Comparison of ENCODE assay signal across 8 cellular contexts in the genomic region with DNA sequence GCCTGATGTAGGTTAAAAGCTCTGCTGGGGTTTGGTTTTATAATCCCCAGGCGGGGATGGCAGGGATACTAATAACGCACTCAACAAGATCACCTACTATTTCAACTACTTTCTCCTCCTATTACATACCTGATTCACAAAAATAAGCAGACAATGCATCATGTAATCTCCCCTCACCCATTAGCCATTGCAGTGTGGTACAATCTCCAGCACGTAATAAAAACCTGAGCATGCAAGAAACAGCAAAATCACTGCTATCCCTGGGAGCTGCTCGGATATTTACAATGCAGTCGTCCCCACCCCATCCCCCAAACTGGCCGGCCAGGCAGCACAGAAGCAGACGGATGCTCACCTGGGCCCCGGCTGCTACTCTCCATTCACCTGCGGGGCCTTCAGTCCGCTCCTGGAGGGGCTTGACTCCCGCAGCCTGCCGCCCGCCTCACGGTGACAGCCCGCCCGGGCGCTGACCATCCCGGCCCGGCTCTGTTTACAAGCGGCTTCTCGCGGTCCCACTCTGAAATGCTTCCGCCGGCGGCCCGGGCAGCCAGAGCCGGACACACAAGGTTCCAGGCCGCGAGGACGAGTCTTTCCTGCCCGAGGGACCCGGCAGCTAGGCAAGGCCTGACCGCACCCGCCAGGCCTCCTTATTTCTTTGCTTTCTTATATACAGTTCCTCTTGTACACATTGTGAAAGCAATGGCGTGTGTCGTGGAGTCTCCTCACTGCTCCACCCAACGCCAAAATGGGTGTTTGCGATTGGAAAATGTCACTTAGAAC. TPM values are rescaled to one million over a fixed set of nuclear protein-coding genes. Genes with fewer than 3 reads are reported as not detected.
DNase-seq lines count a peak whose midpoint lies in the region; ATAC-seq, FAIRE-seq and TF ChIP-seq lines count a peak whose summit lies in the region.

A gene with protein sequence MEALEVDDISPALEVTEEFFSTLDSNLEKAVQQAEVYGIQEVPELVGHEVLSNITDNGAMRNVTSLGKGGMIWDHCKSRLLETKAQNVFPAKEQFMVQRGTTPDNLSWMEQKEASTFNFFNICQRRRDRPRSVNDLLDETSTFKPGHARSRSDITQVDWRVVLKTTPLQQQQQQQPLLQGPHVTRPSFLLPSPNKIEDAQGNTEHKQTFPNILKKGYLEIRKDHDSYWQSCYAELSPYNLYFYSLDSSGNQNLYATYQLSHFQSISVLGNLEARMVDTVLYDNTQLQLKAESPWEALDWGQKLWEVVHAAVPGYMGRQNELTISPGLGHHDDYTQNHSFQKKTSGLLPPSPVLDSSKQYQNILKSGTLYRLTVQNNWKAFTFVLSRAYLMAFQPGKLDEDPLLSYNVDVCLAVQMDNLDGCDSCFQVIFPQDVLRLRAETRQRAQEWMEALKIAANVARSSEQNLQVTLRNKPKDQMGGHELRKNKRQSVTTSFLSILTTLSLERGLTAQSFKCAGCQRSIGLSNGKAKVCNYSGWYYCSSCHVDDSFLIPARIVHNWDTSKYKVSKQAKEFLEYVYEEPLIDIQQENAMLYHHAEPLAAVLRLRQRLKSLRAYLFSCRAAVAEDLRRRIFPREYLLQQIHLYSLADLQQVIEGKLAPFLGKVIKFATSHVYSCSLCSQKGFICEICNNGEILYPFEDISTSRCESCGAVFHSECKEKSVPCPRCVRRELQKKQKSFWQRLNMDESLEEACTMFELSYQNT (minus strand): TSS at position 491 of the 777 bp plus-strand sequence. CDS start 23,888 bp downstream, outside the sequence.

- TF ChIP-seq CTCF in A673 (conservative IDR thresholded peaks at IDR 0.05; ENCODE audit: low read depth, low read length) = no peak
- no peak for TF ChIP-seq CTCF in kidney (IDR thresholded peaks at IDR 0.05; ENCODE audit: borderline replicate concordance, extremely low read depth, insufficient read depth)

- H3K9me3 ChIP-seq in A673 (ENCODE audit: low read depth, low read length, poor library complexity, severe bottlenecking) (no peaks in the 10 kb centered on the region), kidney (ENCODE audit: control insufficient read depth in 1 of 2, low read length in 2 of 2) (no peaks in the 10 kb centered on the region)

- H3K4me3 Mint-ChIP-seq in central memory CD8-positive, alpha-beta T cell = peak within 1 kb of the TSS; percentile 91

- H3K36me3 ChIP-seq in A673 (ENCODE audit: insufficient read depth, low read length, poor library complexity, severe bottlenecking) (no peaks in the 10 kb centered on the region), kidney (ENCODE audit: control insufficient read depth in 1 of 2, insufficient read depth in 2 of 2, low read length in 2 of 2) (no peaks in the 10 kb centered on the region)

- DNase-seq in A673 (ENCODE audit: low spot score) (peak; percentile 90), NCI-H2196 (lab: John Stamatoyannopoulos, UW; ENCODE audit: unreplicated experiment) (peak; percentile 81), kidney (peak; percentile 95)
- DNase-seq in activated CD4-positive, CD25-positive, alpha-beta regulatory T cell treated with anti-CD3 and anti-CD28 coated beads, Interleukin-2, amount 50 U/mL, for 16 hours (ENCODE audit: low read depth, low spot score) = peak; percentile 34
- DNase-seq in central memory CD8-positive, alpha-beta T cell (ENCODE audit: low spot score in 2 of 2) = peak; percentile 67 to 69
- DNase-seq in stimulated activated CD4-positive, alpha-beta T cell treated with anti-CD3 and anti-CD28 coated beads, Interleukin-15, amount 100 ng/mL, for 24 hours = peak; percentile 84

- peak; percentile 90 for ATAC-seq in GM18517 (IDR thresholded peaks at IDR 0.05; ENCODE audit: unreplicated experiment)
- ATAC-seq in HG03039 (IDR thresholded peaks at IDR 0.05; ENCODE audit: unreplicated experiment) = peak; percentile 80
- peak; percentile 72 for ATAC-seq in central memory CD8-positive, alpha-beta T cell (replicated peaks; ENCODE audit: extremely low read depth, poor library complexity, severe bottlenecking)

- H3K27ac ChIP-seq in A673 (ENCODE audit: low read depth, low read length, poor library complexity, severe bottlenecking) = peak within 1 kb of the TSS; percentile 81
- H3K27ac ChIP-seq in kidney (ENCODE audit: low read depth in 2 of 2, low read length in 2 of 2) = peak within 1 kb of the TSS; percentile 39 to 63

- H3K4me1 Mint-ChIP-seq in central memory CD8-positive, alpha-beta T cell = peaks cover 17% of the 10 kb centered on the region

- peaks cover 6% of the 10 kb centered on the region for H3K36me3 Mint-ChIP-seq in central memory CD8-positive, alpha-beta T cell (ENCODE audit: insufficient read depth)

- H3K9ac ChIP-seq in kidney (ENCODE audit: low read length in 2 of 2) = peak within 1 kb of the TSS; percentile 66 to 71

- no peak for FAIRE-seq in kidney (lab: Jason Lieb, UNC)

- H3K27me3 Mint-ChIP-seq in central memory CD8-positive, alpha-beta T cell = no peaks in the 10 kb centered on the region

- H3K4me1 ChIP-seq in A673 (ENCODE audit: insufficient read depth, low read length, poor library complexity, severe bottlenecking) (peaks cover 4% of the 10 kb centered on the region), kidney (ENCODE audit: control insufficient read depth in 1 of 2, insufficient read depth in 1 of 2, low read depth in 1 of 2, low read length in 2 of 2) (peaks cover 0 to 4% of the 10 kb centered on the region in 2 donors)

- H3K9me3 Mint-ChIP-seq in central memory CD8-positive, alpha-beta T cell = no peaks in the 10 kb centered on the region

- intact Hi-C loops in A673 (cut with micrococcal nuclease; ENCODE audit: unreplicated experiment) (loop anchor here (5.0 kb wide), 1 partner anchor 398 kb away; a partner anchor contains a TSS), kidney (cut with DNase I) (no loop called here)

- CTCF ChIA-PET in A673 (lab: Charles Lee) = interaction anchor here (0.7 to 1.1 kb wide), 2 partner anchors 16 to 1822 kb away, joined by 3 read pairs; no protein-coding TSS in a partner anchor

- BruUV-seq in A673 (replicated peaks; lab: Mats Ljungman, UMichigan) = TSS peak; percentile 85

- POLR2A ChIA-PET in A673 (lab: Charles Lee; ENCODE audit: low non-redundant PET) = interaction anchor here (0.6 kb wide), 1 partner anchor 236 kb away, joined by 4 read pairs; no protein-coding TSS in a partner anchor

- no peaks in the 10 kb centered on the region for H3K27me3 ChIP-seq in A673 (replicated peaks; ENCODE audit: insufficient read depth, low read depth, low read length, poor library complexity)

- H3K4me3 ChIP-seq in A673 (ENCODE audit: low read depth, low read length, poor library complexity, severe bottlenecking) (peak within 1 kb of the TSS; percentile 75), kidney (ENCODE audit: low read length in 2 of 2) (peak within 1 kb of the TSS; percentile 93 to 96)

- peak within 1 kb of the TSS; percentile 88 for H3K27ac Mint-ChIP-seq in central memory CD8-positive, alpha-beta T cell (ENCODE audit: low read depth)

RNA-seq across cellular contexts. Expression of the gene that starts here (rescaled TPM):
- total RNA-seq in A673 (2021) (6.5 TPM in 2 replicates), kidney (13.5 TPM)
- polyA plus RNA-seq in kidney (ENCODE audit: insufficient read depth, low read depth, low replicate concordance) = 4.2 TPM

Comparison
In these comparisons a context has a peak if more than half of its experiments do, and no peak if none do; other contexts are left out.
1. Peak in every context shown above with its lines: DNase-seq, ATAC-seq, H3K4me3 ChIP-seq and H3K27ac ChIP-seq.
2. DNase-seq: peak in every context shown above with its lines; median percentile 95 in kidney; 90 in A673; 84 in stimulated activated CD4-positive, alpha-beta T cell treated with anti-CD3 and anti-CD28 coated beads, Interleukin-15, amount 100 ng/mL, for 24 hours; 81 in NCI-H2196; 68 in central memory CD8-positive, alpha-beta T cell; 34 in activated CD4-positive, CD25-positive, alpha-beta regulatory T cell treated with anti-CD3 and anti-CD28 coated beads, Interleukin-2, amount 50 U/mL, for 16 hours.